In the genomic region with DNA sequence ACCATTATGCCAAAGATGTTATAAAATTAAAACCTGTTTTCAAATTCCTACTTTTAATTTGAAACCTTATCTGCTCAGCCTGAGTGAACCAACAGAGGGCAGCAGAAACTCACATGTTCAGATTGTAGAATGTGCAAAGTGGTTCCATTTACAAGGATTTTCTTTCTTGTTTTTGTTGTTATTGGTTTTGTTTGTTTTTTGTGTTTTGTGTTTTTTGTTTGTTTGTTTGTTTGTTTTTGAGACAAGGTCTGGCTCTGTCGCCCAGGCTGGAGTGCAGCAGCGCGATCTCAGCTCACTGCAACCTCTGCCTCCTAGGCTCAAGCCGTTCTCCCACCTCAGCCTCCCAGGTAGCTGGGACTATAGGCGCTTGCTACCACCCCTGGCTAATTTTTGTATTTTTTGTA, we compare ENCODE assay signal across 8 cellular contexts. TPM values are rescaled to one million over a fixed set of nuclear protein-coding genes. Genes with fewer than 3 reads are reported as not detected.
DNase-seq lines count a peak whose midpoint lies in the region; ATAC-seq and TF ChIP-seq lines count a peak whose summit lies in the region.

No MANE protein-coding gene starts in this region.

- no peak overlapping the region for H3K9ac ChIP-seq in colonic mucosa (ENCODE audit: low read depth in 2 of 2, low read length in 2 of 2)

- H3K4me3 ChIP-seq in HFF-Myc (replicated peaks; ENCODE audit: low read depth, low read length) (no peak overlapping the region), colonic mucosa (no peak overlapping the region)

- no peaks in the 10 kb centered on the region for H3K4me1 ChIP-seq in colonic mucosa

- intact Hi-C loops in colonic mucosa (cut with DNase I), result loop anchor here (5.0 kb wide), 1 partner anchor 121 kb away; no protein-coding TSS in a partner anchor

- no peaks in the 10 kb centered on the region for H3K36me3 ChIP-seq in colonic mucosa

- no peak overlapping the region for H3K27ac ChIP-seq in RWPE1
- no peak overlapping the region for H3K27ac ChIP-seq in colonic mucosa

- POLR2A ChIA-PET in RWPE1 (lab: Yijun Ruan, JAX; ENCODE audit: low non-redundant PET), result no interaction called here

- CTCF ChIA-PET in RWPE1 (lab: Yijun Ruan, JAX), result interaction anchor here (0.6 to 1.5 kb wide), 8 partner anchors 25 to 301 kb away, joined by 3 to 14 read pairs (median 4); no protein-coding TSS in a partner anchor

- TF ChIP-seq CTCF in HFF-Myc (IDR thresholded peaks at IDR 0.05; ENCODE audit: low read depth, low read length, missing control alignments) (peak; percentile 71), RWPE1 (conservative IDR thresholded peaks at IDR 0.05; ENCODE audit: low read depth) (peak; percentile 84), colonic mucosa (IDR thresholded peaks at IDR 0.05) (peak; percentile 76)

- H3K27me3 ChIP-seq in colonic mucosa, result no peaks in the 10 kb centered on the region

- no peaks in the 10 kb centered on the region for H3K9me3 ChIP-seq in colonic mucosa

- peak; percentile 25 for DNase-seq in COLO829 (ENCODE audit: low spot score)
- DNase-seq in HFF-Myc (ENCODE audit: extremely low read depth, low read depth), result peak; percentile 24
- peak; percentile 32 for DNase-seq in RWPE1 (ENCODE audit: low spot score)
- DNase-seq in colonic mucosa, result peak; percentile 42
- peak; percentile 42 for DNase-seq in middle frontal gyrus (ENCODE audit: extremely low spot score, low spot score)
- DNase-seq in HuH-7.5 (ENCODE audit: low spot score), result no peak
- DNase-seq in OCI-M2 (lab: John Stamatoyannopoulos, UW; ENCODE audit: unreplicated experiment), result no peak

- ATAC-seq in HG02759 (IDR thresholded peaks at IDR 0.05; ENCODE audit: unreplicated experiment), result no peak

RNA-seq across cellular contexts. Expression of a gene that starts 22.8 kb away (rescaled TPM):
- not detected for total RNA-seq in colonic mucosa

Comparison
In these comparisons a context has a peak if more than half of its experiments do, and no peak if none do; other contexts are left out.
1. DNase-seq: peak in COLO829 (single experiment), HFF-Myc (single experiment), RWPE1 (single experiment), colonic mucosa (single experiment) and middle frontal gyrus (single experiment); none in HuH-7.5 (single experiment) and OCI-M2 (single experiment).
2. Peak in every context shown above with its lines, with median percentiles within 50 percentile points of each other: CTCF ChIP-seq.